Comparison of ENCODE assay signal across 8 cellular contexts in the genomic region with DNA sequence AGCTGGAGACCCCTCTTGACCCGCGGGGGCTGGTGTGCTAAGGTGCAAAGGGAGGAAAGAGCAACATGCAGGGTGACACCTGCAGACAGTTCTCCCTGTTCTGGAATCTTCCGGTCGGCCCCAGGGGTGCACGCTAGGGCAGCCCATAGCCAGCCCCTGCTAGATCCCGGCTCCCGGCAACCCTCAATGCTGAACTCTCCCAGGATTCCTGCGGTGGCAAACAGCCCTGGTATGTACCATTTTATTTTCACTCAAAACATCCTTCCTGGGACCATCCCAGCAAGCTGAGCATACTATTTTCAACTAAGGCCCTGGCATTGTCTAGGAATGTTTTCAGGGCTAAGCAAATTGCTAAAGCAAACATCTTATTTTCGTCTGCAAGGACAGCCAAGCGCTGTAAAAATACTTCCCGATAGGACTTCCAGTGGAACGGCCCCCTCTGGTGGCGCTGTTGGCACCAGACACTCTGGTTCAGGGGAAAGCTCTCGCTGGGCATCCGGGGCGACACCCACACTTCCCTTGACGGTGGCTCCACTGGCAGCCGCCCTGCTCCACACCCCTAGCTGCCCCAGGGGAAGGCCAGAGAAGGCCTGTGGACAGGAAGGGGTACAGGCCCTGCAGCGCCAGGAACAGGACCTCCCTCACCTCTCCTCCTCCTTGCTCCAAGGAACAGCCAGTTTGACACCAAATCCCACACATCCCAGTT.
DNase-seq lines count a peak whose midpoint lies in the region; FAIRE-seq and TF ChIP-seq lines count a peak whose summit lies in the region.

No MANE protein-coding gene starts in this region.

- intact Hi-C loops in activated T-helper 2 cell treated with anti-CD3 and anti-CD28 coated beads, Interferon-gamma antibody, Interleukin-2, Interleukin-4, amounts not matched to agents 10 μg/mL and 5 μg/mL and 100 μg/mL, durations not matched to agents 14 hours and 24 hours and 36 hours (cut with micrococcal nuclease): loop anchor here (10.0 kb wide), 1 partner anchor 346 kb away; no protein-coding TSS in a partner anchor

- peaks cover 80% of the 10 kb centered on the region for H3K79me2 ChIP-seq in keratinocyte (ENCODE audit: control insufficient read depth, insufficient read depth, low read length)

- H3K36me3 ChIP-seq in BLaER1 (peaks cover 40% of the 10 kb centered on the region), SJCRH30 (no peaks in the 10 kb centered on the region), bronchial epithelial cell (ENCODE audit: control insufficient read depth, insufficient read depth, low read length) (peaks cover 5% of the 10 kb centered on the region), keratinocyte (ENCODE audit: control insufficient read depth in 2 of 2, extremely low read depth in 1 of 2, insufficient read depth in 2 of 2, low read length in 2 of 2) (peaks cover 13 to 30% of the 10 kb centered on the region in 2 experiments), small intestine (ENCODE audit: control insufficient read depth in 2 of 2, insufficient read depth in 2 of 2, low read length in 2 of 2) (no peaks in the 10 kb centered on the region)

- dilution Hi-C loops in keratinocyte (cut with MboI; ENCODE audit: extremely low pct_ligation_motif_present, low sequenced_read_pairs): no loop called here

- FAIRE-seq in bronchial epithelial cell (lab: Jason Lieb, UNC) (no peak), keratinocyte (lab: Jason Lieb, UNC) (no peak), small intestine (lab: Jason Lieb, UNC) (no peak)

- H2AFZ ChIP-seq in keratinocyte (ENCODE audit: control insufficient read depth, low read length): no peak overlapping the region

- H3K9me3 ChIP-seq in BLaER1 (no peaks in the 10 kb centered on the region), SJCRH30 (replicated peaks) (no peaks in the 10 kb centered on the region), keratinocyte (ENCODE audit: control insufficient read depth, low read depth, low read length) (no peaks in the 10 kb centered on the region), small intestine (ENCODE audit: control insufficient read depth, low read depth) (no peaks in the 10 kb centered on the region)

- H3K4me1 ChIP-seq in BLaER1: peaks cover 100% of the 10 kb centered on the region
- H3K4me1 ChIP-seq in SJCRH30: peaks cover 20% of the 10 kb centered on the region
- peaks cover 33% of the 10 kb centered on the region for H3K4me1 ChIP-seq in keratinocyte (ENCODE audit: control insufficient read depth, extremely low read depth, insufficient read depth, low read length)
- H3K4me1 ChIP-seq in small intestine (ENCODE audit: control insufficient read depth in 2 of 2, insufficient read depth in 1 of 2, low read depth in 1 of 2, low read length in 1 of 2): peaks cover 0 to 36% of the 10 kb centered on the region in 2 donors

- H3K9ac ChIP-seq in BLaER1 (peak overlapping the region; percentile 59; the same call in 1 of the 2 replicates), keratinocyte (ENCODE audit: control insufficient read depth, extremely low read depth, insufficient read depth, low read length) (peak overlapping the region; percentile 25)

- H3K27me3 ChIP-seq in BLaER1: no peaks in the 10 kb centered on the region
- no peaks in the 10 kb centered on the region for H3K27me3 ChIP-seq in SJCRH30
- no peaks in the 10 kb centered on the region for H3K27me3 ChIP-seq in bronchial epithelial cell (ENCODE audit: control insufficient read depth, insufficient read depth, low read length)
- H3K27me3 ChIP-seq in keratinocyte (ENCODE audit: control insufficient read depth, extremely low read depth, insufficient read depth, low read length): no peaks in the 10 kb centered on the region
- no peaks in the 10 kb centered on the region for H3K27me3 ChIP-seq in small intestine (ENCODE audit: control insufficient read depth in 2 of 2, insufficient read depth in 2 of 2, low read length in 2 of 2)

- TF ChIP-seq CTCF in bronchial epithelial cell (IDR thresholded peaks at IDR 0.05; ENCODE audit: insufficient read depth, low read length, severe bottlenecking) (peak; percentile 86), keratinocyte (optimal IDR thresholded peaks at IDR 0.05 in 1 of 3, IDR thresholded peaks at IDR 0.05 in 1 of 3, conservative IDR thresholded peaks at IDR 0.05 in 1 of 3; ENCODE audit: extremely low read depth in 1 of 3, insufficient read depth in 2 of 3, low read length in 3 of 3) (peak; percentile 80 to 86 (median 81))

- H3K27ac ChIP-seq in BLaER1 (peak overlapping the region; percentile 82), SJCRH30 (no peak overlapping the region), keratinocyte (ENCODE audit: control insufficient read depth, insufficient read depth, low read length) (peak overlapping the region; percentile 24), small intestine (ENCODE audit: low read depth in 1 of 2, low read length in 1 of 2) (peak overlapping the region in 1 of 2 donors; percentile 57)

- H3K27ac Mint-ChIP-seq in activated T-helper 2 cell treated with anti-CD3 and anti-CD28 coated beads, Interferon-gamma antibody, Interleukin-2, Interleukin-4, amounts not matched to agents 10 μg/mL and 5 μg/mL and 100 μg/mL, durations not matched to agents 14 hours and 24 hours and 36 hours: no peak overlapping the region

- H3K4me3 ChIP-seq in BLaER1: peak overlapping the region; percentile 51
- no peak overlapping the region for H3K4me3 ChIP-seq in SJCRH30
- no peak overlapping the region for H3K4me3 ChIP-seq in bronchial epithelial cell (ENCODE audit: low read depth, low read length)
- H3K4me3 ChIP-seq in keratinocyte (ENCODE audit: control insufficient read depth in 2 of 3, extremely low read depth in 1 of 3, insufficient read depth in 2 of 3, low read depth in 1 of 3, low read length in 3 of 3): no peak overlapping the region
- H3K4me3 ChIP-seq in small intestine (ENCODE audit: low read depth in 1 of 2, low read length in 2 of 2): no peak overlapping the region

- no peak overlapping the region for H3K4me3 Mint-ChIP-seq in activated T-helper 2 cell treated with anti-CD3 and anti-CD28 coated beads, Interferon-gamma antibody, Interleukin-2, Interleukin-4, amounts not matched to agents 10 μg/mL and 5 μg/mL and 100 μg/mL, durations not matched to agents 14 hours and 24 hours and 36 hours (ENCODE audit: low read depth)

- H3K4me1 Mint-ChIP-seq in activated T-helper 2 cell treated with anti-CD3 and anti-CD28 coated beads, Interferon-gamma antibody, Interleukin-2, Interleukin-4, amounts not matched to agents 10 μg/mL and 5 μg/mL and 100 μg/mL, durations not matched to agents 14 hours and 24 hours and 36 hours (ENCODE audit: low read depth): peaks cover 16% of the 10 kb centered on the region

- peak; percentile 73 for DNase-seq in HCEC 1CT
- peak; percentile 48 to 64 for DNase-seq in SJCRH30
- peak; percentile 60 for DNase-seq in bronchial epithelial cell (ENCODE audit: low read depth)
- no peak for DNase-seq in keratinocyte (ENCODE audit: low read depth, low spot score)
- peak; percentile 79 for DNase-seq in small intestine
- DNase-seq in mesenteric fat pad (ENCODE audit: low spot score): no peak
- no peak for DNase-seq in activated T-helper 2 cell treated with anti-CD3 and anti-CD28 coated beads, Interferon-gamma antibody, Interleukin-2, Interleukin-4, amounts not matched to agents 10 μg/mL and 5 μg/mL and 100 μg/mL, durations not matched to agents 14 hours and 24 hours and 36 hours (ENCODE audit: low spot score)

- H3K9me3 Mint-ChIP-seq in activated T-helper 2 cell treated with anti-CD3 and anti-CD28 coated beads, Interferon-gamma antibody, Interleukin-2, Interleukin-4, amounts not matched to agents 10 μg/mL and 5 μg/mL and 100 μg/mL, durations not matched to agents 14 hours and 24 hours and 36 hours: no peaks in the 10 kb centered on the region

- no peaks in the 10 kb centered on the region for H3K36me3 Mint-ChIP-seq in activated T-helper 2 cell treated with anti-CD3 and anti-CD28 coated beads, Interferon-gamma antibody, Interleukin-2, Interleukin-4, amounts not matched to agents 10 μg/mL and 5 μg/mL and 100 μg/mL, durations not matched to agents 14 hours and 24 hours and 36 hours (ENCODE audit: low read depth)

- peaks cover 23% of the 10 kb centered on the region for H3K27me3 Mint-ChIP-seq in activated T-helper 2 cell treated with anti-CD3 and anti-CD28 coated beads, Interferon-gamma antibody, Interleukin-2, Interleukin-4, amounts not matched to agents 10 μg/mL and 5 μg/mL and 100 μg/mL, durations not matched to agents 14 hours and 24 hours and 36 hours (ENCODE audit: low read depth)

- H4K20me1 ChIP-seq in BLaER1 (peaks cover 100% of the 10 kb centered on the region), keratinocyte (ENCODE audit: control insufficient read depth, extremely low read depth, insufficient read depth, low read length) (peaks cover 27% of the 10 kb centered on the region)

- peaks cover 2% of the 10 kb centered on the region for H3K9me1 ChIP-seq in keratinocyte (ENCODE audit: control insufficient read depth, extremely low read depth, insufficient read depth, low read length)

- WGBS in small intestine, 3 donors: 31 to 39% (median 37%) methylated on average over 19 of the region's 19 CpGs

- H3K4me2 ChIP-seq in BLaER1 (peak overlapping the region; percentile 92), keratinocyte (ENCODE audit: control insufficient read depth, extremely low read depth, insufficient read depth, low read depth, low read length) (no peak overlapping the region)

Comparison
In these comparisons a context has a peak if more than half of its experiments do, and no peak if none do; other contexts are left out.
1. DNase-seq: peak in HCEC 1CT (single experiment), SJCRH30 (2 of 2), bronchial epithelial cell (single experiment) and small intestine (single experiment); none in keratinocyte (single experiment), mesenteric fat pad (single experiment) and activated T-helper 2 cell treated with anti-CD3 and anti-CD28 coated beads, Interferon-gamma antibody, Interleukin-2, Interleukin-4, amounts not matched to agents 10 μg/mL and 5 μg/mL and 100 μg/mL, durations not matched to agents 14 hours and 24 hours and 36 hours (single experiment).